In genomic region chr9:127183814-127184582, GRCh38 we compare ENCODE assay signal across 10 cellular contexts.
DNase-seq lines count a peak whose midpoint lies in the region; ATAC-seq and TF ChIP-seq lines count a peak whose summit lies in the region.
"Had no signal": no experiment of that assay in that cellular context is flagged by ENCODE, and none has a peak within 500 bp of the region (broad histone marks: within the 10 kb centered on the region; RNA-seq: fewer than 3 reads in every experiment).

No MANE protein-coding gene starts in this region.

- no peaks in the 10 kb centered on the region for H3K9me3 ChIP-seq in endodermal cell (ENCODE audit: control insufficient read depth, low read length)

- H3K4me3 ChIP-seq in GM06990 (replicated peaks; ENCODE audit: low read depth, low read length) (no peak overlapping the region), endodermal cell (ENCODE audit: low read length) (no peak overlapping the region)

- no peak overlapping the region for H3K27ac ChIP-seq in endodermal cell (ENCODE audit: low read depth, low read length)

- no peaks in the 10 kb centered on the region for H3K27me3 Mint-ChIP-seq in endodermal cell (ENCODE audit: insufficient read depth)
- H3K27me3 Mint-ChIP-seq: CD4-positive, CD25-positive, alpha-beta regulatory T cell had no signal

- ATAC-seq in GM21825 (IDR thresholded peaks at IDR 0.05; ENCODE audit: unreplicated experiment) (peak; percentile 51), HG02759 (IDR thresholded peaks at IDR 0.05; ENCODE audit: unreplicated experiment) (no peak)

- H3K27me3 ChIP-seq in GM06990 (replicated peaks; ENCODE audit: control insufficient read depth, insufficient read depth, low read length) (no peaks in the 10 kb centered on the region), endodermal cell (ENCODE audit: control insufficient read depth, insufficient read depth, low read length, poor library complexity, severe bottlenecking) (no peaks in the 10 kb centered on the region)

- H3K27ac Mint-ChIP-seq in endodermal cell, result peak overlapping the region; percentile 25

- H3K9ac ChIP-seq in endodermal cell (ENCODE audit: extremely low read depth, low read length, poor library complexity, severe bottlenecking), result no peak overlapping the region

- H3K36me3 ChIP-seq in GM06990 (ENCODE audit: control insufficient read depth, insufficient read depth, low read length) (no peaks in the 10 kb centered on the region), endodermal cell (ENCODE audit: control insufficient read depth, insufficient read depth, low read length) (no peaks in the 10 kb centered on the region)

- H3K4me3 Mint-ChIP-seq in endodermal cell, result no peak overlapping the region
- H3K4me3 Mint-ChIP-seq: CD4-positive, CD25-positive, alpha-beta regulatory T cell had no signal

- TF ChIP-seq CTCF in GM06990 (IDR thresholded peaks at IDR 0.05; ENCODE audit: insufficient read depth, low read length, poor library complexity, severe bottlenecking) (no peak), endodermal cell (conservative IDR thresholded peaks at IDR 0.05) (no peak)

- H3K36me3 Mint-ChIP-seq in endodermal cell (ENCODE audit: low read depth), result no peaks in the 10 kb centered on the region

- DNase-seq in GM06990 (ENCODE audit: extremely low read depth, insufficient read length) (peak; percentile 46), endodermal cell (no peak), pons (ENCODE audit: low spot score) (peak; percentile 53), SKM-1 (lab: John Stamatoyannopoulos, UW; ENCODE audit: unreplicated experiment) (no peak), OCI-M1 (lab: John Stamatoyannopoulos, UW) (no peak), AML-193 (lab: John Stamatoyannopoulos, UW) (no peak)
- DNase-seq: CD4-positive, CD25-positive, alpha-beta regulatory T cell; effector memory CD4-positive, alpha-beta T cell had no signal

- H3K4me1 ChIP-seq in endodermal cell (ENCODE audit: control insufficient read depth, insufficient read depth, low read length), result no peaks in the 10 kb centered on the region

- H3K4me1 Mint-ChIP-seq in endodermal cell, result peaks cover 22% of the 10 kb centered on the region

- WGBS in endodermal cell (ENCODE audit: insufficient coverage in 1 of 2, insufficient read length in 1 of 2), 2 experiments, result 91 to 96% methylated on average over 16 to 17 of the region's 17 CpGs

- no peaks in the 10 kb centered on the region for H3K9me3 Mint-ChIP-seq in endodermal cell
- H3K9me3 Mint-ChIP-seq: CD4-positive, CD25-positive, alpha-beta regulatory T cell had no signal

Comparison
In these comparisons a context has a peak if more than half of its experiments do, and no peak if none do; other contexts are left out.
1. DNase-seq: peak in GM06990 (single experiment) and pons (single experiment); none in endodermal cell (single experiment), SKM-1 (single experiment), OCI-M1 (single experiment) and AML-193 (0 of 2).